Comparison of ENCODE assay signal across 26 cellular contexts in the genomic region with DNA sequence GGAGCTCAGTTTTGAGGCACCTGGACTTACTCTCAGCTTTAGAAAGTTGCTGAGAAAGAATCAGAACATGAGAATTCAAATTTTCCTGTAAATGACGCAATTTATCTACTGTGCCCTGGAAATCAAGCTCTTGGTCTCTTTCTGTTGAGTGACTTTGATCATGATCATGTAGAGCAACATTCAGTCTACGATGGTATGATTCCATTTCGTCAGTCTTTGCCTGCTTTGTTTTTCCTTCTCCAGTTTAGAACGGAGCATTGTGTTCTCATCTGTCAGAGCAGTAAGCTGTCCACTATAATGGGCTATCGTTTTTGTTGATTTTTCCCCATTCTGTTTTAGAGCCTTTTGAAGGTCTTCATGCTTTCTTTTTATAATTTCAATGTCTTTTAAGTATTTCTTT.
"Had no signal": no experiment of that assay in that cellular context is flagged by ENCODE, and none has a peak within 500 bp of the region (broad histone marks: within the 10 kb centered on the region; RNA-seq: fewer than 3 reads in every experiment).

No MANE protein-coding gene starts in this region.

- H3K27ac Mint-ChIP-seq: activated naive CD8-positive, alpha-beta T cell treated with anti-CD3 and anti-CD28 coated beads, Interleukin-2, amount 50 U/mL, for 24 hours; brain; effector memory CD8-positive, alpha-beta T cell; WTC11 had no signal

- H3K27me3 Mint-ChIP-seq: activated naive CD8-positive, alpha-beta T cell treated with anti-CD3 and anti-CD28 coated beads, Interleukin-2, amount 50 U/mL, for 24 hours; effector memory CD8-positive, alpha-beta T cell; naive B cell; stimulated activated naive B cell treated with anti-CD40 and anti-IgM and Interleukin-4, amounts not matched to agents 10 μg/mL and 1 μg/mL and 100 μg/mL, for 72 hours had no signal

- H3K4me3 Mint-ChIP-seq: activated naive CD8-positive, alpha-beta T cell treated with anti-CD3 and anti-CD28 coated beads, Interleukin-2, amount 50 U/mL, for 24 hours; brain; effector memory CD8-positive, alpha-beta T cell; naive B cell; stimulated activated naive B cell treated with anti-CD40 and anti-IgM and Interleukin-4, amounts not matched to agents 10 μg/mL and 1 μg/mL and 100 μg/mL, for 72 hours; WTC11 had no signal

- H3K9me3 Mint-ChIP-seq: activated naive CD8-positive, alpha-beta T cell treated with anti-CD3 and anti-CD28 coated beads, Interleukin-2, amount 50 U/mL, for 24 hours; effector memory CD8-positive, alpha-beta T cell; naive B cell; stimulated activated naive B cell treated with anti-CD40 and anti-IgM and Interleukin-4, amounts not matched to agents 10 μg/mL and 1 μg/mL and 100 μg/mL, for 72 hours; WTC11 had no signal

- H3K4me3 ChIP-seq: esophagus muscularis mucosa, gastroesophageal sphincter, heart left ventricle, SJSA1, tibial artery had no signal

- H3K27me3 ChIP-seq: esophagus muscularis mucosa, gastroesophageal sphincter, heart left ventricle, neutrophil, SJSA1, tibial artery had no signal

- H3K9me3 ChIP-seq: esophagus muscularis mucosa, gastroesophageal sphincter, heart left ventricle, neutrophil, SJSA1, tibial artery had no signal

- H3K4me1 ChIP-seq: parathyroid adenoma, SJSA1 had no signal

- DNase-seq: activated CD4-positive, alpha-beta T cell treated with anti-CD3 and anti-CD28 coated beads, Interleukin-2, amount 50 U/mL, for 4 hours; activated CD8-positive, alpha-beta memory T cell treated with anti-CD3 and anti-CD28 coated beads for 24 hours; activated CD8-positive, alpha-beta memory T cell treated with anti-CD3 and anti-CD28 coated beads, Interleukin-2, amount 50 U/mL, for 4 hours; activated effector memory CD4-positive, alpha-beta T cell treated with Interleukin-2 at 50 U/mL for 16 hours; activated naive CD4-positive, alpha-beta T cell treated with anti-CD3 and anti-CD28 coated beads, Interleukin-2, amount 50 U/mL, for 16 hours; activated naive CD8-positive, alpha-beta T cell treated with anti-CD3 and anti-CD28 coated beads, Interleukin-2, amount 50 U/mL, for 24 hours; activated T-cell treated with anti-CD3 and anti-CD28 coated beads, Interleukin-2, amount 50 U/mL, for 48 hours; effector memory CD8-positive, alpha-beta T cell; heart left ventricle; islet precursor cell; left colon; mesenchymal stem cell; naive B cell; stimulated activated CD4-positive, alpha-beta T cell treated with anti-CD3 and anti-CD28 coated beads, Interleukin-2, amount 100 ng/mL, for 48 hours; stimulated activated CD8-positive, alpha-beta memory T cell treated with anti-CD3 and anti-CD28 coated beads, Interleukin-4, amount 100 ng/mL, for 48 hours; stimulated activated naive B cell treated with anti-CD40 and anti-IgM and Interleukin-4, amounts not matched to agents 10 μg/mL and 1 μg/mL and 100 μg/mL, for 72 hours; T-helper 1 cell; tibial artery had no signal

- FAIRE-seq: colon had no signal

- ATAC-seq: activated naive CD8-positive, alpha-beta T cell treated with anti-CD3 and anti-CD28 coated beads, Interleukin-2, amount 50 U/mL, for 24 hours; effector memory CD8-positive, alpha-beta T cell; gastroesophageal sphincter; heart left ventricle; left colon; stimulated activated naive B cell treated with anti-CD40 and anti-IgM and Interleukin-4, amounts not matched to agents 10 μg/mL and 1 μg/mL and 100 μg/mL, for 72 hours; WTC11 had no signal

- H3K27ac ChIP-seq: esophagus muscularis mucosa, gastroesophageal sphincter, heart left ventricle, neutrophil, parathyroid adenoma, SJSA1, tibial artery had no signal
